12 cellular contexts compared by ENCODE assay signal in genomic region chr4:185965456-185966384, GRCh38.
A peak's percentile ranks its signal among the peaks of the same experiment; 100 is the strongest.
DNase-seq lines count a peak whose midpoint lies in the region; ATAC-seq and FAIRE-seq lines count a peak whose summit lies in the region.
"Had no signal": no experiment of that assay in that cellular context is flagged by ENCODE, and none has a peak within 500 bp of the region (broad histone marks: within the 10 kb centered on the region; RNA-seq: fewer than 3 reads in every experiment).

No MANE protein-coding gene starts in this region.

- no peaks in the 10 kb centered on the region for H3K27me3 ChIP-seq in skeletal muscle tissue (ENCODE audit: control insufficient read depth in 3 of 3, insufficient read depth in 3 of 3, low read length in 3 of 3)
- H3K27me3 ChIP-seq: SJSA1 had no signal

- FAIRE-seq in RCC 7860 (lab: Jason Lieb, UNC) = no peak

- no peaks in the 10 kb centered on the region for H3K9me3 ChIP-seq in skeletal muscle tissue (ENCODE audit: control insufficient read depth in 3 of 3, low read length in 3 of 3)
- H3K9me3 ChIP-seq: prostate gland, SJSA1 had no signal

- ATAC-seq in GM19324 (IDR thresholded peaks at IDR 0.05; ENCODE audit: low FRiP score, unreplicated experiment) (peak; percentile 80), HG03064 (IDR thresholded peaks at IDR 0.05; ENCODE audit: low read depth, unreplicated experiment) (peak; percentile 55)
- ATAC-seq in activated T-cell treated with anti-CD3 and anti-CD28 coated beads, Interleukin-2, amount 50 U/mL, for 4 hours = no peak

- H3K27me3 Mint-ChIP-seq in activated T-cell treated with anti-CD3 and anti-CD28 coated beads, Interleukin-2, amount 50 U/mL, for 4 hours (ENCODE audit: low read depth) = peaks cover 3% of the 10 kb centered on the region

- H3K4me3 ChIP-seq in skeletal muscle tissue (ENCODE audit: low read length in 3 of 3) = no peak overlapping the region
- H3K4me3 ChIP-seq: prostate gland, SJSA1 had no signal

- no peaks in the 10 kb centered on the region for H3K36me3 ChIP-seq in skeletal muscle tissue (ENCODE audit: control insufficient read depth in 3 of 3, insufficient read depth in 3 of 3, low read length in 3 of 3)
- H3K36me3 ChIP-seq: prostate gland, SJSA1 had no signal

- H3K4me1 ChIP-seq in skeletal muscle tissue (ENCODE audit: control insufficient read depth in 3 of 3, insufficient read depth in 3 of 3, low read length in 3 of 3) = no peaks in the 10 kb centered on the region
- H3K4me1 ChIP-seq: prostate gland had no signal

- no peak overlapping the region for H3K4me3 Mint-ChIP-seq in activated T-cell treated with anti-CD3 and anti-CD28 coated beads, Interleukin-2, amount 50 U/mL, for 4 hours
- H3K4me3 Mint-ChIP-seq: activated naive CD8-positive, alpha-beta T cell treated with anti-CD3 and anti-CD28 coated beads, Interleukin-2, amount 10 ng/mL, durations not matched to agents 7 days and 5 days had no signal

- H3K9me3 Mint-ChIP-seq in activated T-cell treated with anti-CD3 and anti-CD28 coated beads, Interleukin-2, amount 50 U/mL, for 4 hours = no peaks in the 10 kb centered on the region
- H3K9me3 Mint-ChIP-seq: activated naive CD8-positive, alpha-beta T cell treated with anti-CD3 and anti-CD28 coated beads, Interleukin-2, amount 10 ng/mL, durations not matched to agents 7 days and 5 days had no signal

- peak overlapping the region; percentile 23 for H3K27ac ChIP-seq in skeletal muscle tissue (ENCODE audit: low read depth, low read length)
- H3K27ac ChIP-seq: prostate gland, SJSA1 had no signal

- no peak overlapping the region for H3K9ac ChIP-seq in skeletal muscle tissue (ENCODE audit: low read depth in 1 of 3, low read length in 3 of 3)

- peak; percentile 66 for DNase-seq in dermis blood vessel endothelial cell
- no peak for DNase-seq in NCI-H1436 treated with DMSO at 0.1 percent for 48 hours (lab: John Stamatoyannopoulos, UW)
- no peak for DNase-seq in activated T-cell treated with anti-CD3 and anti-CD28 coated beads, Interleukin-2, amount 50 U/mL, for 4 hours
- DNase-seq in RCC 7860 (ENCODE audit: low spot score) = no peak
- no peak for DNase-seq in NCI-H1417 (lab: John Stamatoyannopoulos, UW)
- DNase-seq: activated naive CD8-positive, alpha-beta T cell treated with anti-CD3 and anti-CD28 coated beads, Interleukin-2, amount 10 ng/mL, durations not matched to agents 7 days and 5 days; GDM1 had no signal

- no peaks in the 10 kb centered on the region for H3K36me3 Mint-ChIP-seq in activated T-cell treated with anti-CD3 and anti-CD28 coated beads, Interleukin-2, amount 50 U/mL, for 4 hours (ENCODE audit: insufficient read depth)
- H3K36me3 Mint-ChIP-seq: activated naive CD8-positive, alpha-beta T cell treated with anti-CD3 and anti-CD28 coated beads, Interleukin-2, amount 10 ng/mL, durations not matched to agents 7 days and 5 days had no signal

- H3K4me1 Mint-ChIP-seq in activated T-cell treated with anti-CD3 and anti-CD28 coated beads, Interleukin-2, amount 50 U/mL, for 4 hours (ENCODE audit: low read depth) = no peaks in the 10 kb centered on the region
- H3K4me1 Mint-ChIP-seq: activated naive CD8-positive, alpha-beta T cell treated with anti-CD3 and anti-CD28 coated beads, Interleukin-2, amount 10 ng/mL, durations not matched to agents 7 days and 5 days had no signal

Comparison
In these comparisons a context has a peak if more than half of its experiments do, and no peak if none do; other contexts are left out.
1. ATAC-seq: peak in GM19324 (single experiment) and HG03064 (single experiment); none in activated T-cell treated with anti-CD3 and anti-CD28 coated beads, Interleukin-2, amount 50 U/mL, for 4 hours (0 of 2).